In the genomic region with DNA sequence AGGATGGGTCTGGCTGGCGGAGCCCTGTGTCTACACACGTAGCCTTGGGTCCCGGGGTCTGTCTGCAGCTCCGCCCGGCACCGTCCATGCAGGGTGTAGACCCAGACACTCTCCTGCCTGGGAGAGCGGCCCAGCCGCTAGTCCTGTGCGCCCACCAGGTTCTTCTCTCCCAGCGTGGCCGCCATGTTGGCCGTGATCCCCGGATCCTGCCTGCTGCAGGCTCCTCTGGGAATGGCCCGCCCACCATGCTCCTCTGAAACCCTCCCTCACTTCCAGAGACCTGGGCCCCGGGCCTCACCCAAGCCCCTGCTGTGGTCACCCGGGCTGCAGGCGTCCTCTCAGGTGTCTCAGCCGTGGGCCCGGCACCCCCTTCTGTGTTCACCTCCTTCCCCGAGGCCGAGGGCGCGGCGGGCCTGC, we compare ENCODE assay signal across 1 cellular context.
TF ChIP-seq lines count a peak whose summit lies in the region.

No MANE protein-coding gene starts in this region.

TF ChIP-seq in H1, 55 proteins besides CTCF, POLR2A, EP300 and RAD21 (continued from another document):
- no peak for TF ChIP-seq EGR1 (IDR thresholded peaks at IDR 0.05; ENCODE audit: borderline replicate concordance, low read depth, low read length)
- TF ChIP-seq GABPA (IDR thresholded peaks at IDR 0.05; ENCODE audit: borderline replicate concordance, insufficient read depth, low read length) = no peak
- no peak for TF ChIP-seq CHD1 (IDR thresholded peaks at IDR 0.05; ENCODE audit: low read depth, low read length)
- no peak for TF ChIP-seq SAP30 (IDR thresholded peaks at IDR 0.05; ENCODE audit: insufficient read depth, insufficient replicate concordance, low read length)
- no peak for TF ChIP-seq ZNF274 (IDR thresholded peaks at IDR 0.05; ENCODE audit: borderline replicate concordance, extremely low read depth, low read length)
